ENCODE assay signal across 1 cellular context in genomic region chr12:10052111-10052913, GRCh38.
TF ChIP-seq lines count a peak whose summit lies in the region.

No MANE protein-coding gene starts in this region.

TF ChIP-seq in SK-N-SH treated with all-trans-retinoic acid at 6 μM for 48 hours, 23 proteins besides CTCF, POLR2A, EP300 and RAD21 (continued from another document):
- TF ChIP-seq PATZ1 (CRISPR knock-in tag; IDR thresholded peaks at IDR 0.05; ENCODE audit: borderline replicate concordance), result no peak
- no peak for TF ChIP-seq ZNF8 (CRISPR knock-in tag; IDR thresholded peaks at IDR 0.05)
